ENCODE assay signal across 28 cellular contexts in genomic region chr12:3233813-3234212, GRCh38.
DNase-seq lines count a peak whose midpoint lies in the region; ATAC-seq and TF ChIP-seq lines count a peak whose summit lies in the region.
"Had no signal": no experiment of that assay in that cellular context is flagged by ENCODE, and none has a peak within 500 bp of the region (broad histone marks: within the 10 kb centered on the region; RNA-seq: fewer than 3 reads in every experiment).

No MANE protein-coding gene starts in this region.

- DNase-seq in NCI-H2029 treated with DMSO at 0.1 percent for 48 hours (lab: John Stamatoyannopoulos, UW) (peak; percentile 3), NCI-H2029 (lab: John Stamatoyannopoulos, UW) (no peak), NCI-H69 (lab: John Stamatoyannopoulos, UW) (peak; percentile 94), colonic mucosa (peak; percentile 26), omental fat pad (ENCODE audit: low spot score) (no peak), glomerular visceral epithelial cell (ENCODE audit: extremely low spot score) (no peak)
- DNase-seq in activated CD4-positive, CD25-positive, alpha-beta regulatory T cell treated with anti-CD3 and anti-CD28 coated beads, Interleukin-2, amount 50 U/mL, for 72 hours: no peak
- DNase-seq: activated B cell treated with CpG ODN at 0.5 μM for 24 hours; activated naive CD4-positive, alpha-beta T cell treated with Interleukin-2 at 50 U/mL for 16 hours; activated T-cell treated with anti-CD3 and anti-CD28 coated beads, Interleukin-2, amount 50 U/mL, for 72 hours; CD4-positive, CD25-positive, alpha-beta regulatory T cell; effector memory CD8-positive, alpha-beta T cell; foreskin keratinocyte; GM23248; HFFc6; hippocampal formation; Kasumi-1; left lung; naive thymus-derived CD4-positive, alpha-beta T cell; NCI-H187; occipital lobe; OCI-M1; Right ventricle myocardium superior; T-helper 9 cell had no signal

- TF ChIP-seq CTCF in colonic mucosa (IDR thresholded peaks at IDR 0.05) (no peak), omental fat pad (IDR thresholded peaks at IDR 0.05) (no peak)

- no peak overlapping the region for H3K9ac ChIP-seq in colonic mucosa (ENCODE audit: low read depth in 2 of 2, low read length in 2 of 2)
- H3K9ac ChIP-seq: GM23248 had no signal

- H3K36me3 ChIP-seq in colonic mucosa: no peaks in the 10 kb centered on the region
- H3K36me3 ChIP-seq: left lung, vagina had no signal

- H3K4me3 ChIP-seq in colonic mucosa: no peak overlapping the region
- H3K4me3 ChIP-seq: coronary artery, GM23248, left lung, skin epidermis, vagina had no signal

- H3K4me1 ChIP-seq in colonic mucosa: no peaks in the 10 kb centered on the region
- H3K4me1 ChIP-seq: foreskin keratinocyte, left lung had no signal

- H3K27ac ChIP-seq in colonic mucosa: no peak overlapping the region
- H3K27ac ChIP-seq: coronary artery, foreskin keratinocyte, GM23248, left lung, skin epidermis, vagina had no signal

- intact Hi-C loops in colonic mucosa (cut with DNase I): no loop called here

- ATAC-seq in omental fat pad (ENCODE audit: low FRiP score): peak; percentile 26
- ATAC-seq in HG02938 (IDR thresholded peaks at IDR 0.05; ENCODE audit: unreplicated experiment): no peak
- ATAC-seq: activated T-cell treated with anti-CD3 and anti-CD28 coated beads, Interleukin-2, amount 50 U/mL, for 72 hours; effector memory CD8-positive, alpha-beta T cell; foreskin keratinocyte; left lung; naive thymus-derived CD4-positive, alpha-beta T cell had no signal

- H3K9me3 ChIP-seq in colonic mucosa: no peaks in the 10 kb centered on the region
- H3K9me3 ChIP-seq: left lung, vagina had no signal

- no peaks in the 10 kb centered on the region for H3K27me3 ChIP-seq in colonic mucosa
- H3K27me3 ChIP-seq: foreskin keratinocyte, left lung, vagina had no signal

Comparison
In these comparisons a context has a peak if more than half of its experiments do, and no peak if none do; other contexts are left out.
1. DNase-seq: peak in NCI-H2029 treated with DMSO at 0.1 percent for 48 hours (single experiment), NCI-H69 (single experiment) and colonic mucosa (single experiment); none in NCI-H2029 (single experiment), omental fat pad (single experiment), glomerular visceral epithelial cell (single experiment) and activated CD4-positive, CD25-positive, alpha-beta regulatory T cell treated with anti-CD3 and anti-CD28 coated beads, Interleukin-2, amount 50 U/mL, for 72 hours (single experiment).